Comparison of ENCODE assay signal across 8 cellular contexts in the genomic region with DNA sequence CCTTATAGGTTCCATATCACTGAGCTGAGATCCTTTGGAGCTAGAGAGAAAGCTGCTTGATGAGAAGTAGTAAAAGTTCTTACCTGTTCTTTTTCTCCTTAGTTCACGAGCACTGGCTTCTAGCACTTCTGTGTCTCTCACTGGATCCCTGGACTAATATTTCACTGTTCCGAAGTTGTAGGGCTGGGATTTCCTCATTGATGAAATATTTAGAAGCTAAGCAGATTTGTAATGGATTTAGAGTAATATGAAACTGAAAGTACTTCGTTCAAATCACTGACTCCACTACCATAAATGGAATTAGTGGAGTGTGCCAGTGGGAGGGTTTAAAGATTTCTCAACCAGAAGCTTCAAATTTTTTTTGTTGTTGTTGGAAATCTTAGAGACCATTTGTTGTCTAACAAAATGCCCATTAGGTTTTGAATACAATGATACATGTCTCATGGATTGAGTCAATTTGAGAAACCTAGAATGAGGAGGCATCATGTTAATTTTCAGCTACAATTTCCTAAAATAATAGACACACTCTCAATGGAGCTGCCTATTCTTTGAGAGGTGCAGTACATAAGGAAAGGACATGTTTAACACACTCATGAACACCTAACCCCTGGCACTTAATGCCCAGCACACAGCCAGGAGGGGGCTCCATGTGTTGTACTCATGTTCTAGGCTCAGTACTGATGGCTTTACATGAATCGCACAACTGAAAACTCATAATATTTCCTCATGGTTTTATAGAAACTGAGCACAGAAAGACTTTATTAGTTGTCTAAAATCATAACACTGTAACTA. TPM values are rescaled to one million over a fixed set of nuclear protein-coding genes. Genes with fewer than 3 reads are reported as not detected.
DNase-seq lines count a peak whose midpoint lies in the region; ATAC-seq, FAIRE-seq and TF ChIP-seq lines count a peak whose summit lies in the region.

A gene with protein sequence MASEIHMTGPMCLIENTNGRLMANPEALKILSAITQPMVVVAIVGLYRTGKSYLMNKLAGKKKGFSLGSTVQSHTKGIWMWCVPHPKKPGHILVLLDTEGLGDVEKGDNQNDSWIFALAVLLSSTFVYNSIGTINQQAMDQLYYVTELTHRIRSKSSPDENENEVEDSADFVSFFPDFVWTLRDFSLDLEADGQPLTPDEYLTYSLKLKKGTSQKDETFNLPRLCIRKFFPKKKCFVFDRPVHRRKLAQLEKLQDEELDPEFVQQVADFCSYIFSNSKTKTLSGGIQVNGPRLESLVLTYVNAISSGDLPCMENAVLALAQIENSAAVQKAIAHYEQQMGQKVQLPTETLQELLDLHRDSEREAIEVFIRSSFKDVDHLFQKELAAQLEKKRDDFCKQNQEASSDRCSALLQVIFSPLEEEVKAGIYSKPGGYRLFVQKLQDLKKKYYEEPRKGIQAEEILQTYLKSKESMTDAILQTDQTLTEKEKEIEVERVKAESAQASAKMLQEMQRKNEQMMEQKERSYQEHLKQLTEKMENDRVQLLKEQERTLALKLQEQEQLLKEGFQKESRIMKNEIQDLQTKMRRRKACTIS (minus strand): TSS at position 132 of the 792 bp plus-strand sequence. CDS start 1,974 bp downstream, outside the sequence.

- peaks cover 25 to 46% of the 10 kb centered on the region in 2 donors for H3K36me3 Mint-ChIP-seq in CD4-positive, alpha-beta memory T cell

- WGBS in adrenal gland, 4 donors: 22 to 28% (median 25%) methylated on average over 4 of the region's 4 CpGs

- peak within 1 kb of the TSS; percentile 90 to 100 (median 98) for H3K4me3 Mint-ChIP-seq in CD4-positive, alpha-beta memory T cell

- POLR2A ChIA-PET in CD4-positive, alpha-beta memory T cell (lab: Charles Lee; ENCODE audit: partially characterized antibody): interaction anchor here (0.6 to 4.9 kb wide), 23 partner anchors 9 to 543 kb away, joined by 3 to 60 read pairs (median 4); partner anchors contain the start of genes GBP2, GBP3, GBP4 and GTF2B

- DNase-seq in CD4-positive, alpha-beta memory T cell: peak; percentile 51 to 57 (median 53)
- DNase-seq in HTR-8/SVneo (ENCODE audit: insufficient read length, low spot score) (peak; percentile 10), adrenal gland (peak in 3 of 7 donors; percentile 34 to 40 (median 35)), left ventricle myocardium superior (no peak), T-helper 9 cell (no peak)
- DNase-seq in stimulated activated CD4-positive, alpha-beta T cell treated with anti-CD3 and anti-CD28 coated beads, Interleukin-4, amount 100 ng/mL, for 1 hour: no peak

- TF ChIP-seq CTCF in adrenal gland (IDR thresholded peaks at IDR 0.05): no peak

- H3K9me3 Mint-ChIP-seq in CD4-positive, alpha-beta memory T cell: no peaks in the 10 kb centered on the region

- H3K27ac Mint-ChIP-seq in CD4-positive, alpha-beta memory T cell: peak within 1 kb of the TSS; percentile 94 to 100 (median 96)

- CTCF ChIA-PET in CD4-positive, alpha-beta memory T cell (lab: Charles Lee; ENCODE audit: partially characterized antibody): interaction anchor here (0.7 to 1.8 kb wide), 10 partner anchors 14 to 211 kb away, joined by 3 to 14 read pairs (median 4); partner anchors contain the start of genes GBP3 and GBP4

- ATAC-seq in GM19467 (IDR thresholded peaks at IDR 0.05; ENCODE audit: unreplicated experiment) (peak; percentile 69), left ventricle myocardium superior (peak; percentile 92)

- H3K27ac ChIP-seq in CD4-positive, alpha-beta memory T cell (ENCODE audit: low read depth, low read length): peak within 1 kb of the TSS; percentile 85
- peak within 1 kb of the TSS; percentile 40 to 81 (median 73) for H3K27ac ChIP-seq in adrenal gland
- peak within 1 kb of the TSS; percentile 79 for H3K27ac ChIP-seq in skeletal muscle tissue (ENCODE audit: low read depth, low read length)

- no peaks in the 10 kb centered on the region for H3K9me3 ChIP-seq in CD4-positive, alpha-beta memory T cell (ENCODE audit: control insufficient read depth in 1 of 2, low read length in 2 of 2)
- H3K9me3 ChIP-seq in adrenal gland (replicated peaks in 1 of 3) (no peaks in the 10 kb centered on the region), skeletal muscle tissue (ENCODE audit: control insufficient read depth in 3 of 3, low read length in 3 of 3) (no peaks in the 10 kb centered on the region)

- H3K27me3 Mint-ChIP-seq in CD4-positive, alpha-beta memory T cell: no peaks in the 10 kb centered on the region

- peak within 1 kb of the TSS; percentile 65 to 74 for H3K4me3 ChIP-seq in CD4-positive, alpha-beta memory T cell (ENCODE audit: low read length in 2 of 2)
- H3K4me3 ChIP-seq in adrenal gland: peak within 1 kb of the TSS in 3 of 4 donors; percentile 54 to 65 (median 65)
- peak within 1 kb of the TSS; percentile 59 to 90 (median 66) for H3K4me3 ChIP-seq in skeletal muscle tissue (ENCODE audit: low read length in 3 of 3)

- H3K4me1 ChIP-seq in CD4-positive, alpha-beta memory T cell (ENCODE audit: insufficient read depth, low read length): peaks cover 56% of the 10 kb centered on the region
- H3K4me1 ChIP-seq in adrenal gland (replicated peaks in 1 of 2) (peaks cover 11 to 23% of the 10 kb centered on the region in 2 donors), skeletal muscle tissue (ENCODE audit: control insufficient read depth in 3 of 3, insufficient read depth in 3 of 3, low read length in 3 of 3) (peaks cover 0 to 4% (median 3%) of the 10 kb centered on the region in 3 donors)

- peaks cover 37 to 70% (median 51%) of the 10 kb centered on the region in 4 donors for H3K4me1 Mint-ChIP-seq in CD4-positive, alpha-beta memory T cell

- intact Hi-C loops in CD4-positive, alpha-beta memory T cell (cut with micrococcal nuclease): loop anchor here (1.0 to 5.0 kb wide), 6 partner anchors 30 to 547 kb away; partner anchors contain the start of genes GBP2 and GBP3
- intact Hi-C loops in adrenal gland (cut with DNase I): no loop called here
- intact Hi-C loops in left ventricle myocardium superior (cut with micrococcal nuclease): no loop called here

- H3K36me3 ChIP-seq in CD4-positive, alpha-beta memory T cell (ENCODE audit: insufficient read depth, low read length): peaks cover 2% of the 10 kb centered on the region
- peaks cover 0 to 2% of the 10 kb centered on the region in 2 donors for H3K36me3 ChIP-seq in adrenal gland (replicated peaks in 1 of 2)
- peaks cover 0 to 2% (median 0%) of the 10 kb centered on the region in 3 donors for H3K36me3 ChIP-seq in skeletal muscle tissue (ENCODE audit: control insufficient read depth in 3 of 3, insufficient read depth in 3 of 3, low read length in 3 of 3)

- no peaks in the 10 kb centered on the region for H3K27me3 ChIP-seq in CD4-positive, alpha-beta memory T cell (ENCODE audit: insufficient read depth, low read length)
- H3K27me3 ChIP-seq in adrenal gland (no peaks in the 10 kb centered on the region), skeletal muscle tissue (ENCODE audit: control insufficient read depth in 3 of 3, insufficient read depth in 3 of 3, low read length in 3 of 3) (no peaks in the 10 kb centered on the region)

- FAIRE-seq in HTR-8/SVneo (lab: Jason Lieb, UNC): no peak

- peak within 1 kb of the TSS; percentile 66 to 77 (median 69) for H3K9ac ChIP-seq in skeletal muscle tissue (ENCODE audit: low read depth in 1 of 3, low read length in 3 of 3)

- TF ChIP-seq POLR2A in adrenal gland (IDR thresholded peaks at IDR 0.05): no peak

RNA-seq across cellular contexts. Expression of the gene that starts here (rescaled TPM):
- 10 to 100 TPM; 74.1 to 74.2 TPM for total RNA-seq in CD4-positive, alpha-beta memory T cell
- polyA plus RNA-seq in CD4-positive, alpha-beta memory T cell: 10 to 100 TPM; 54.3 to 66.0 TPM
- total RNA-seq in adrenal gland: 100 to 1,000 TPM in 1 of 8 donors, 10 to 100 TPM in 5, 1 to 10 TPM in 2; 7.8 to 107 (median 16.6) TPM
- polyA plus RNA-seq in adrenal gland: 10 to 100 TPM; 13.9 to 25.4 (median 20.4) TPM
- total RNA-seq in left ventricle myocardium superior: 6.1 TPM
- total RNA-seq in skeletal muscle tissue: 14.6 TPM

Comparison
In these comparisons a context has a peak if more than half of its experiments do, and no peak if none do; other contexts are left out.
1. DNase-seq: peak in CD4-positive, alpha-beta memory T cell (5 of 5) and HTR-8/SVneo (single experiment); none in left ventricle myocardium superior (single experiment), T-helper 9 cell (single experiment) and stimulated activated CD4-positive, alpha-beta T cell treated with anti-CD3 and anti-CD28 coated beads, Interleukin-4, amount 100 ng/mL, for 1 hour (single experiment).
2. Peak in every context shown above with its lines, with median percentiles within 50 percentile points of each other: H3K27ac ChIP-seq and H3K4me3 ChIP-seq.